ENCODE assay signal across 8 cellular contexts in genomic region chr17:1107777-1108559, GRCh38.
A peak's percentile ranks its signal among the peaks of the same experiment; 100 is the strongest.
DNase-seq lines count a peak whose midpoint lies in the region; ATAC-seq, FAIRE-seq and TF ChIP-seq lines count a peak whose summit lies in the region.

No MANE protein-coding gene starts in this region.

- H3K4me3 Mint-ChIP-seq in activated CD4-positive, alpha-beta T cell treated with anti-CD3 and anti-CD28 coated beads, Interleukin-2, amount 10 ng/mL, durations not matched to agents 7 days and 5 days: peak overlapping the region; percentile 82
- peak overlapping the region; percentile 81 for H3K4me3 Mint-ChIP-seq in astrocyte (ENCODE audit: unreplicated experiment)

- H4K20me1 ChIP-seq in astrocyte (ENCODE audit: insufficient read depth, low read length): peaks cover 47% of the 10 kb centered on the region

- H3K4me1 Mint-ChIP-seq in activated CD4-positive, alpha-beta T cell treated with anti-CD3 and anti-CD28 coated beads, Interleukin-2, amount 10 ng/mL, durations not matched to agents 7 days and 5 days: peaks cover 57% of the 10 kb centered on the region
- peaks cover 20% of the 10 kb centered on the region for H3K4me1 Mint-ChIP-seq in astrocyte (ENCODE audit: low read depth, unreplicated experiment)

- no peak for ATAC-seq in HG03469 (IDR thresholded peaks at IDR 0.05; ENCODE audit: unreplicated experiment)

- DNase-seq in activated CD4-positive, alpha-beta T cell treated with anti-CD3 and anti-CD28 coated beads, Interleukin-2, amount 10 ng/mL, durations not matched to agents 7 days and 5 days: peak; percentile 29
- no peak for DNase-seq in activated CD4-positive, alpha-beta T cell treated with anti-CD3 and anti-CD28 coated beads for 1 hour
- DNase-seq in astrocyte (ENCODE audit: low read depth) (no peak), islet precursor cell (peak; percentile 76), stomach (no peak), NCI-H1436 treated with DMSO at 0.1 percent for 48 hours (lab: John Stamatoyannopoulos, UW) (no peak), NCI-H128 (lab: John Stamatoyannopoulos, UW; ENCODE audit: unreplicated experiment) (no peak)

- H3K4me1 ChIP-seq in astrocyte (ENCODE audit: insufficient read depth, low read length): peaks cover 37% of the 10 kb centered on the region
- peaks cover 60 to 94% (median 87%) of the 10 kb centered on the region in 4 donors for H3K4me1 ChIP-seq in stomach

- no peak for TF ChIP-seq POLR2A in stomach (IDR thresholded peaks at IDR 0.05)

- H2AFZ ChIP-seq in astrocyte (ENCODE audit: low read depth, low read length): peak overlapping the region; percentile 91

- POLR2A ChIA-PET in activated CD4-positive, alpha-beta T cell treated with anti-CD3 and anti-CD28 coated beads, Interleukin-2, amount 10 ng/mL, durations not matched to agents 7 days and 5 days (lab: Charles Lee): no interaction called here

- TF ChIP-seq EP300 in stomach (IDR thresholded peaks at IDR 0.05): no peak

- H3K9ac ChIP-seq in astrocyte (ENCODE audit: low read length): peak overlapping the region; percentile 68

- H3K27ac ChIP-seq in astrocyte (ENCODE audit: low read depth, low read length) (no peak overlapping the region), stomach (peak overlapping the region; percentile 84 to 96 (median 95))

- H3K4me3 ChIP-seq in astrocyte (ENCODE audit: insufficient read depth, low read depth, low read length): peak overlapping the region; percentile 66
- peak overlapping the region; percentile 69 to 78 (median 74) for H3K4me3 ChIP-seq in stomach

- intact Hi-C loops in stomach (cut with DNase I; ENCODE audit: low total_unique reads): no loop called here

- peak overlapping the region; percentile 84 for H3K27ac Mint-ChIP-seq in activated CD4-positive, alpha-beta T cell treated with anti-CD3 and anti-CD28 coated beads, Interleukin-2, amount 10 ng/mL, durations not matched to agents 7 days and 5 days
- H3K27ac Mint-ChIP-seq in astrocyte (ENCODE audit: unreplicated experiment): no peak overlapping the region

- H3K27me3 Mint-ChIP-seq in activated CD4-positive, alpha-beta T cell treated with anti-CD3 and anti-CD28 coated beads, Interleukin-2, amount 10 ng/mL, durations not matched to agents 7 days and 5 days: no peaks in the 10 kb centered on the region
- H3K27me3 Mint-ChIP-seq in astrocyte (ENCODE audit: low read depth, unreplicated experiment): no peaks in the 10 kb centered on the region

- H3K9me3 ChIP-seq in astrocyte (ENCODE audit: insufficient read depth, low read depth, low read length) (no peaks in the 10 kb centered on the region), stomach (no peaks in the 10 kb centered on the region)

- WGBS in stomach, 5 donors: 22 to 37% (median 31%) methylated on average over 10 to 25 of the region's 25 CpGs

- peak overlapping the region; percentile 90 for H3K4me2 ChIP-seq in astrocyte (ENCODE audit: low read length)

- TF ChIP-seq CTCF in astrocyte (IDR thresholded peaks at IDR 0.05; ENCODE audit: insufficient read depth, low read depth, low read length): no peak
- no peak for TF ChIP-seq CTCF in stomach (IDR thresholded peaks at IDR 0.05)

- H3K27me3 ChIP-seq in astrocyte (ENCODE audit: insufficient read depth, low read length) (no peaks in the 10 kb centered on the region), stomach (no peaks in the 10 kb centered on the region)

- H3K36me3 ChIP-seq in astrocyte (ENCODE audit: insufficient read depth, low read length) (no peaks in the 10 kb centered on the region), stomach (peaks cover 0 to 3% (median 0%) of the 10 kb centered on the region in 4 donors)

- no peaks in the 10 kb centered on the region for H3K9me3 Mint-ChIP-seq in activated CD4-positive, alpha-beta T cell treated with anti-CD3 and anti-CD28 coated beads, Interleukin-2, amount 10 ng/mL, durations not matched to agents 7 days and 5 days
- no peaks in the 10 kb centered on the region for H3K9me3 Mint-ChIP-seq in astrocyte (ENCODE audit: unreplicated experiment)

- peaks cover 19% of the 10 kb centered on the region for H3K36me3 Mint-ChIP-seq in activated CD4-positive, alpha-beta T cell treated with anti-CD3 and anti-CD28 coated beads, Interleukin-2, amount 10 ng/mL, durations not matched to agents 7 days and 5 days (ENCODE audit: low read depth)
- peaks cover 5% of the 10 kb centered on the region for H3K36me3 Mint-ChIP-seq in astrocyte (ENCODE audit: low read depth, unreplicated experiment)

- CTCF ChIA-PET in activated CD4-positive, alpha-beta T cell treated with anti-CD3 and anti-CD28 coated beads, Interleukin-2, amount 10 ng/mL, durations not matched to agents 7 days and 5 days (lab: Charles Lee): interaction anchor here (1.1 to 1.5 kb wide), 2 partner anchors 11 to 25 kb away, joined by 3 to 6 read pairs; no protein-coding TSS in a partner anchor

- no peak for FAIRE-seq in astrocyte (lab: Jason Lieb, UNC)

- peaks cover 67% of the 10 kb centered on the region for H3K79me2 ChIP-seq in astrocyte (ENCODE audit: insufficient read depth, low read length)

Comparison
In these comparisons a context has a peak if more than half of its experiments do, and no peak if none do; other contexts are left out.
1. DNase-seq: peak in activated CD4-positive, alpha-beta T cell treated with anti-CD3 and anti-CD28 coated beads, Interleukin-2, amount 10 ng/mL, durations not matched to agents 7 days and 5 days (single experiment) and islet precursor cell (single experiment); none in activated CD4-positive, alpha-beta T cell treated with anti-CD3 and anti-CD28 coated beads for 1 hour (single experiment), astrocyte (single experiment), stomach (single experiment), NCI-H1436 treated with DMSO at 0.1 percent for 48 hours (single experiment) and NCI-H128 (single experiment).